Comparison of ENCODE assay signal across 11 cellular contexts in the genomic region with DNA sequence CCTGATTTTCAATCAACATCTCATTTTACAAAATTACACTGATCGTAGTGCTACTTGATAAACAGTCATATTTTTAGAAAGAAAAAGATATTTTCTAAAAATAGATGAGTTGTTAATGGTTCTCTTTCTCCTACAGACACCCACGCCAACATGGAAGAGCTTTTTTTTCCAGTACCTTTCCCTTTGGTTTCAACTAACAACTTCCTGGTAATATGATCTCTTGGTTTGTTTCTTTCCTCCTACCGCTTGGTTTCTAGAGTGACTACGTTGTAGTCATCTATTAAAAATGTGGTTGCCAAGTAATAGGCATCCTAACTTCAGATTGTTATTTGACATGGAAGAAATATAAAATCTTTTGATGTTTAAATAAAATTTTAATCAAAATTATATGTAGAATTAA.
A peak's percentile ranks its signal among the peaks of the same experiment; 100 is the strongest.
DNase-seq lines count a peak whose midpoint lies in the region; TF ChIP-seq lines count a peak whose summit lies in the region.
"Had no signal": no experiment of that assay in that cellular context is flagged by ENCODE, and none has a peak within 500 bp of the region (broad histone marks: within the 10 kb centered on the region; RNA-seq: fewer than 3 reads in every experiment).

No MANE protein-coding gene starts in this region.

- H3K4me1 ChIP-seq in ACC112 (ENCODE audit: control insufficient read depth, insufficient read depth, low read length, unreplicated experiment), result peaks cover 7% of the 10 kb centered on the region
- no peaks in the 10 kb centered on the region for H3K4me1 ChIP-seq in HEK293 (ENCODE audit: control insufficient read depth, insufficient read depth, low read length)
- no peaks in the 10 kb centered on the region for H3K4me1 ChIP-seq in effector memory CD4-positive, alpha-beta T cell (ENCODE audit: control insufficient read depth, insufficient read depth, low read length, poor library complexity, severe bottlenecking)

- DNase-seq in amniotic epithelial cell (ENCODE audit: low read depth), result peak; percentile 46
- DNase-seq in iPS-NIHi11 (ENCODE audit: low spot score), result peak; percentile 17
- DNase-seq in effector memory CD4-positive, alpha-beta T cell, result no peak
- DNase-seq in DMS 273 treated with DMSO at 0.1 percent for 48 hours (lab: John Stamatoyannopoulos, UW), result no peak
- DNase-seq in stimulated activated naive CD4-positive, alpha-beta T cell treated with Interleukin-2 at 50 U/mL for 16 hours (lab: John Stamatoyannopoulos, UW), result no peak
- DNase-seq in T-helper 2 cell treated with Interferon-gamma antibody and Interleukin-4, amounts not matched to agents 5 μg/mL and 100 μg/mL, for 36 hours (ENCODE audit: low spot score), result no peak
- DNase-seq: effector CD8-positive, alpha-beta T cell had no signal

- H3K4me3 Mint-ChIP-seq in T-helper 2 cell treated with Interferon-gamma antibody and Interleukin-4, amounts not matched to agents 5 μg/mL and 100 μg/mL, for 36 hours, result no peak overlapping the region

- peak overlapping the region; percentile 27; the same call in 1 of the 2 replicates for H3K4me3 ChIP-seq in ACC112 (ENCODE audit: low read depth, low read length)
- H3K4me3 ChIP-seq in HEK293 (ENCODE audit: low read depth, low read length), result no peak overlapping the region
- no peak overlapping the region for H3K4me3 ChIP-seq in effector memory CD4-positive, alpha-beta T cell (ENCODE audit: insufficient read depth, low read depth, low read length, poor library complexity, severe bottlenecking)
- H3K4me3 ChIP-seq: lung had no signal

- no peaks in the 10 kb centered on the region for H3K36me3 ChIP-seq in ACC112 (ENCODE audit: insufficient read depth, low read length)
- H3K36me3 ChIP-seq in HEK293 (ENCODE audit: control insufficient read depth in 2 of 2, insufficient read depth in 1 of 2, low read length in 2 of 2), result no peaks in the 10 kb centered on the region
- no peaks in the 10 kb centered on the region for H3K36me3 ChIP-seq in effector memory CD4-positive, alpha-beta T cell (ENCODE audit: control insufficient read depth, insufficient read depth, low read length)

- no peak overlapping the region for H3K27ac Mint-ChIP-seq in T-helper 2 cell treated with Interferon-gamma antibody and Interleukin-4, amounts not matched to agents 5 μg/mL and 100 μg/mL, for 36 hours

- CTCF ChIA-PET in HEK293 (lab: Yijun Ruan, JAX), result no interaction called here

- peaks cover 12% of the 10 kb centered on the region for H3K9me3 Mint-ChIP-seq in T-helper 2 cell treated with Interferon-gamma antibody and Interleukin-4, amounts not matched to agents 5 μg/mL and 100 μg/mL, for 36 hours

- no peaks in the 10 kb centered on the region for H3K79me2 ChIP-seq in ACC112 (ENCODE audit: control insufficient read depth, insufficient read depth, low read length, unreplicated experiment)

- no peaks in the 10 kb centered on the region for H3K36me3 Mint-ChIP-seq in T-helper 2 cell treated with Interferon-gamma antibody and Interleukin-4, amounts not matched to agents 5 μg/mL and 100 μg/mL, for 36 hours (ENCODE audit: low read depth)

- no peak for TF ChIP-seq CTCF in HEK293 (tag by site-specific recombination; IDR thresholded peaks at IDR 0.05)

- POLR2A ChIA-PET in HEK293 (lab: Yijun Ruan, JAX), result no interaction called here

- H3K27ac ChIP-seq in ACC112 (ENCODE audit: low read depth, low read length) (peak overlapping the region; percentile 82), HEK293 (ENCODE audit: extremely low read depth, low read depth, low read length) (no peak overlapping the region)
- no peak overlapping the region for H3K27ac ChIP-seq in effector memory CD4-positive, alpha-beta T cell (ENCODE audit: insufficient read depth, low read length, poor library complexity, severe bottlenecking)
- H3K27ac ChIP-seq: C4-2B had no signal

- peak overlapping the region; percentile 53 for H2AFZ ChIP-seq in ACC112 (ENCODE audit: low read length, unreplicated experiment)

- no peaks in the 10 kb centered on the region for H3K4me1 Mint-ChIP-seq in T-helper 2 cell treated with Interferon-gamma antibody and Interleukin-4, amounts not matched to agents 5 μg/mL and 100 μg/mL, for 36 hours (ENCODE audit: low read depth)

- H3K9me3 ChIP-seq in HEK293 (ENCODE audit: control insufficient read depth, insufficient read depth, low read depth, low read length), result no peaks in the 10 kb centered on the region; the same call in 1 of the 2 replicates
- H3K9me3 ChIP-seq in effector memory CD4-positive, alpha-beta T cell (ENCODE audit: control insufficient read depth, low read length), result no peaks in the 10 kb centered on the region

- H3K27me3 Mint-ChIP-seq in T-helper 2 cell treated with Interferon-gamma antibody and Interleukin-4, amounts not matched to agents 5 μg/mL and 100 μg/mL, for 36 hours (ENCODE audit: low read depth), result no peaks in the 10 kb centered on the region

- no peaks in the 10 kb centered on the region for H3K27me3 ChIP-seq in ACC112 (ENCODE audit: insufficient read depth, low read length)
- H3K27me3 ChIP-seq in effector memory CD4-positive, alpha-beta T cell (replicated peaks; ENCODE audit: control insufficient read depth, insufficient read depth, low read length, poor library complexity, severe bottlenecking), result no peaks in the 10 kb centered on the region

TF ChIP-seq in HEK293, 187 proteins besides CTCF, POLR2A, EP300 and RAD21:
- no peak for TF ChIP-seq ZNF701 (tag by site-specific recombination; IDR thresholded peaks at IDR 0.05)
- TF ChIP-seq ZNF248 (tag by site-specific recombination; IDR thresholded peaks at IDR 0.05), result no peak
- TF ChIP-seq, protein P1, sequence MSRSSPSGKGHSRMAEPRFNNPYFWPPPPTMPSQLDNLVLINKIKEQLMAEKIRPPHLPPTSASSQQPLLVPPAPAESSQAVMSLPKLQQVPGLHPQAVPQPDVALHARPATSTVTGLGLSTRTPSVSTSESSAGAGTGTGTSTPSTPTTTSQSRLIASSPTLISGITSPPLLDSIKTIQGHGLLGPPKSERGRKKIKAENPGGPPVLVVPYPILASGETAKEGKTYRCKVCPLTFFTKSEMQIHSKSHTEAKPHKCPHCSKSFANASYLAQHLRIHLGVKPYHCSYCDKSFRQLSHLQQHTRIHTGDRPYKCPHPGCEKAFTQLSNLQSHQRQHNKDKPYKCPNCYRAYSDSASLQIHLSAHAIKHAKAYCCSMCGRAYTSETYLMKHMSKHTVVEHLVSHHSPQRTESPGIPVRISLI (tag by site-specific recombination; IDR thresholded peaks at IDR 0.05), result no peak
- TF ChIP-seq ZNF660 (tag by site-specific recombination; IDR thresholded peaks at IDR 0.05), result no peak
- TF ChIP-seq ZFP69B (tag by site-specific recombination; IDR thresholded peaks at IDR 0.05), result no peak
- peak; percentile 55 for TF ChIP-seq ZFHX2 (tag by site-specific recombination; conservative IDR thresholded peaks at IDR 0.05)
- TF ChIP-seq, protein P2, sequence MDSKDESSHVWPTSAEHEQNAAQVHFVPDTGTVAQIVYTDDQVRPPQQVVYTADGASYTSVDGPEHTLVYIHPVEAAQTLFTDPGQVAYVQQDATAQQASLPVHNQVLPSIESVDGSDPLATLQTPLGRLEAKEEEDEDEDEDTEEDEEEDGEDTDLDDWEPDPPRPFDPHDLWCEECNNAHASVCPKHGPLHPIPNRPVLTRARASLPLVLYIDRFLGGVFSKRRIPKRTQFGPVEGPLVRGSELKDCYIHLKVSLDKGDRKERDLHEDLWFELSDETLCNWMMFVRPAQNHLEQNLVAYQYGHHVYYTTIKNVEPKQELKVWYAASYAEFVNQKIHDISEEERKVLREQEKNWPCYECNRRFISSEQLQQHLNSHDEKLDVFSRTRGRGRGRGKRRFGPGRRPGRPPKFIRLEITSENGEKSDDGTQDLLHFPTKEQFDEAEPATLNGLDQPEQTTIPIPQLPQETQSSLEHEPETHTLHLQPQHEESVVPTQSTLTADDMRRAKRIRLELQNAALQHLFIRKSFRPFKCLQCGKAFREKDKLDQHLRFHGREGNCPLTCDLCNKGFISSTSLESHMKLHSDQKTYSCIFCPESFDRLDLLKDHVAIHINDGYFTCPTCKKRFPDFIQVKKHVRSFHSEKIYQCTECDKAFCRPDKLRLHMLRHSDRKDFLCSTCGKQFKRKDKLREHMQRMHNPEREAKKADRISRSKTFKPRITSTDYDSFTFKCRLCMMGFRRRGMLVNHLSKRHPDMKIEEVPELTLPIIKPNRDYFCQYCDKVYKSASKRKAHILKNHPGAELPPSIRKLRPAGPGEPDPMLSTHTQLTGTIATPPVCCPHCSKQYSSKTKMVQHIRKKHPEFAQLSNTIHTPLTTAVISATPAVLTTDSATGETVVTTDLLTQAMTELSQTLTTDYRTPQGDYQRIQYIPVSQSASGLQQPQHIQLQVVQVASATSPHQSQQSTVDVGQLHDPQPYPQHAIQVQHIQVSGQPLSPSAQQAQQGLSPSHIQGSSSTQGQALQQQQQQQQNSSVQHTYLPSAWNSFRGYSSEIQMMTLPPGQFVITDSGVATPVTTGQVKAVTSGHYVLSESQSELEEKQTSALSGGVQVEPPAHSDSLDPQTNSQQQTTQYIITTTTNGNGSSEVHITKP (tag by site-specific recombination; IDR thresholded peaks at IDR 0.05), result peak; percentile 19; the same call in 1 of the 2 replicates
- TF ChIP-seq EGR2 (tag by site-specific recombination; IDR thresholded peaks at IDR 0.05; ENCODE audit: low read depth), result peak; percentile 30; the same call in 1 of the 2 replicates
- TF ChIP-seq ZNF776 (tag by site-specific recombination; IDR thresholded peaks at IDR 0.05; ENCODE audit: borderline replicate concordance), result no peak

Comparison
In these comparisons a context has a peak if more than half of its experiments do, and no peak if none do; other contexts are left out.
1. DNase-seq: peak in amniotic epithelial cell (single experiment) and iPS-NIHi11 (single experiment); none in effector memory CD4-positive, alpha-beta T cell (0 of 3), DMS 273 treated with DMSO at 0.1 percent for 48 hours (single experiment), stimulated activated naive CD4-positive, alpha-beta T cell treated with Interleukin-2 at 50 U/mL for 16 hours (single experiment) and T-helper 2 cell treated with Interferon-gamma antibody and Interleukin-4, amounts not matched to agents 5 μg/mL and 100 μg/mL, for 36 hours (single experiment).